Comparison of ENCODE assay signal across 37 cellular contexts in the genomic region with DNA sequence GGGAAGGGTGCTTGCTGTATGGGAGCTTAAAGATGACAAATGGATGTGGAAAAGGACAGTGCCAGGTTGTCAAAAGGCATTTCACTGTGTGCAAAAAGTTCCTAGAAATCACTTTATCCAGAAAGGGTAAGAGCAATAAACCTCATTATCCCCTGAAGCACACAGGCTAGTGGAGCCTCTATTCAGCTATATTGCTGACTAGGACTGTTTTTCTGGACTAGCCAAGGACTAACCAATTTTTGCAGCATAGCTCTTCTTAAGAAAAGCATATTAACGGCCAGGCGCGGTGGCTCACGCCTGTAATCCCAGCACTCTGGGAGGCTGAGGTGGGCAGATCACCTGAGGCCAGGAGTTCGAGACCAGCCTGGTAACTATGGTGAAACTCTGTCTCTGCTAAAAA.
"Had no signal": no experiment of that assay in that cellular context is flagged by ENCODE, and none has a peak within 500 bp of the region (broad histone marks: within the 10 kb centered on the region; RNA-seq: fewer than 3 reads in every experiment).

No MANE protein-coding gene starts in this region.

- H3K27me3 Mint-ChIP-seq: activated B cell treated with CpG ODN at 0.5 μM for 24 hours; activated CD4-positive, alpha-beta memory T cell treated with anti-CD3 and anti-CD28 coated beads for 36 hours; activated CD4-positive, alpha-beta T cell treated with anti-CD3 and anti-CD28 coated beads, Interleukin-2, amount 10 ng/mL, durations not matched to agents 24 days and 14 days; activated CD8-positive, alpha-beta T cell treated with anti-CD3 and anti-CD28 coated beads for 36 hours; activated naive CD8-positive, alpha-beta T cell treated with anti-CD3 and anti-CD28 coated beads for 36 hours; activated T-helper 17 cell treated with anti-CD3 and anti-CD28 coated beads, Interleukin-2, amount 50 U/mL, for 72 hours; central memory CD8-positive, alpha-beta T cell had no signal

- H3K4me3 ChIP-seq: adrenal gland, body of pancreas, breast epithelium had no signal

- ATAC-seq: activated CD8-positive, alpha-beta T cell treated with anti-CD3 and anti-CD28 coated beads for 36 hours; activated naive CD4-positive, alpha-beta T cell treated with anti-CD3 and anti-CD28 coated beads, Interleukin-2, amount 50 U/mL, for 72 hours; activated T-cell treated with anti-CD3 and anti-CD28 coated beads, Interleukin-2, amount 50 U/mL, for 4 hours; activated T-cell treated with anti-CD3 and anti-CD28 coated beads, Interleukin-2, amount 50 U/mL, for 72 hours; activated T-helper 17 cell treated with anti-CD3 and anti-CD28 coated beads, Interleukin-2, amount 50 U/mL, for 72 hours; body of pancreas had no signal

- H3K4me1 ChIP-seq: breast epithelium had no signal

- H3K27ac ChIP-seq: adrenal gland, body of pancreas, brain microvascular endothelial cell, breast epithelium, VCaP had no signal

- H3K36me3 ChIP-seq: breast epithelium had no signal

- H3K9me3 ChIP-seq: adrenal gland, body of pancreas, breast epithelium had no signal

- H3K27me3 ChIP-seq: adrenal gland, body of pancreas, brain microvascular endothelial cell, breast epithelium had no signal

- FAIRE-seq: astrocyte, TTC549 had no signal

- H3K4me1 Mint-ChIP-seq: central memory CD8-positive, alpha-beta T cell had no signal

- H3K4me3 Mint-ChIP-seq: activated B cell treated with CpG ODN at 0.5 μM for 24 hours; activated CD4-positive, alpha-beta memory T cell treated with anti-CD3 and anti-CD28 coated beads for 36 hours; activated CD4-positive, alpha-beta T cell treated with anti-CD3 and anti-CD28 coated beads, Interleukin-2, amount 10 ng/mL, durations not matched to agents 24 days and 14 days; activated CD8-positive, alpha-beta T cell treated with anti-CD3 and anti-CD28 coated beads for 36 hours; activated naive CD4-positive, alpha-beta T cell treated with anti-CD3 and anti-CD28 coated beads for 36 hours; activated naive CD8-positive, alpha-beta T cell treated with anti-CD3 and anti-CD28 coated beads for 36 hours; activated T-cell treated with anti-CD3 and anti-CD28 coated beads, Interleukin-2, amount 50 U/mL, for 4 hours; activated T-cell treated with anti-CD3 and anti-CD28 coated beads, Interleukin-2, amount 50 U/mL, for 72 hours; activated T-helper 1 cell treated with anti-CD3 and anti-CD28 coated beads, Interleukin-12 subunit alpha, Interleukin-12 subunit beta, Interleukin-2, Interleukin-4 antibody, amounts not matched to agents 30 ng/mL and 10 ng/mL and 1 ng/mL, durations not matched to agents 14 hours and 24 hours and 36 hours; activated T-helper 17 cell treated with anti-CD3 and anti-CD28 coated beads, Interleukin-2, amount 50 U/mL, for 72 hours; central memory CD8-positive, alpha-beta T cell; T-helper 2 cell treated with Interferon-gamma antibody and Interleukin-4, amounts not matched to agents 5 μg/mL and 100 μg/mL, for 36 hours had no signal

- H3K27ac Mint-ChIP-seq: activated B cell treated with CpG ODN at 0.5 μM for 24 hours; activated CD4-positive, alpha-beta memory T cell treated with anti-CD3 and anti-CD28 coated beads for 36 hours; activated CD4-positive, alpha-beta T cell treated with anti-CD3 and anti-CD28 coated beads, Interleukin-2, amount 10 ng/mL, durations not matched to agents 24 days and 14 days; activated CD8-positive, alpha-beta T cell treated with anti-CD3 and anti-CD28 coated beads for 36 hours; activated naive CD4-positive, alpha-beta T cell treated with anti-CD3 and anti-CD28 coated beads for 36 hours; activated naive CD8-positive, alpha-beta T cell treated with anti-CD3 and anti-CD28 coated beads for 36 hours; activated T-cell treated with anti-CD3 and anti-CD28 coated beads, Interleukin-2, amount 50 U/mL, for 72 hours; activated T-helper 1 cell treated with anti-CD3 and anti-CD28 coated beads, Interleukin-12 subunit alpha, Interleukin-12 subunit beta, Interleukin-2, Interleukin-4 antibody, amounts not matched to agents 30 ng/mL and 10 ng/mL and 1 ng/mL, durations not matched to agents 14 hours and 24 hours and 36 hours; activated T-helper 17 cell treated with anti-CD3 and anti-CD28 coated beads, Interleukin-2, amount 50 U/mL, for 72 hours; T-helper 2 cell treated with Interferon-gamma antibody and Interleukin-4, amounts not matched to agents 5 μg/mL and 100 μg/mL, for 36 hours had no signal

- H3K9me3 Mint-ChIP-seq: activated B cell treated with CpG ODN at 0.5 μM for 24 hours; activated CD4-positive, alpha-beta memory T cell treated with anti-CD3 and anti-CD28 coated beads for 36 hours; activated CD4-positive, alpha-beta T cell treated with anti-CD3 and anti-CD28 coated beads, Interleukin-2, amount 10 ng/mL, durations not matched to agents 24 days and 14 days; activated CD8-positive, alpha-beta T cell treated with anti-CD3 and anti-CD28 coated beads for 36 hours; activated naive CD4-positive, alpha-beta T cell treated with anti-CD3 and anti-CD28 coated beads for 36 hours; activated naive CD4-positive, alpha-beta T cell treated with anti-CD3 and anti-CD28 coated beads, Interleukin-2, amount 50 U/mL, for 72 hours; activated naive CD8-positive, alpha-beta T cell treated with anti-CD3 and anti-CD28 coated beads for 36 hours; activated T-cell treated with anti-CD3 and anti-CD28 coated beads, Interleukin-2, amount 50 U/mL, for 4 hours; activated T-cell treated with anti-CD3 and anti-CD28 coated beads, Interleukin-2, amount 50 U/mL, for 72 hours; activated T-helper 1 cell treated with anti-CD3 and anti-CD28 coated beads, Interleukin-12 subunit alpha, Interleukin-12 subunit beta, Interleukin-2, Interleukin-4 antibody, amounts not matched to agents 30 ng/mL and 10 ng/mL and 1 ng/mL, durations not matched to agents 14 hours and 24 hours and 36 hours; activated T-helper 17 cell treated with anti-CD3 and anti-CD28 coated beads, Interleukin-2, amount 50 U/mL, for 72 hours; central memory CD8-positive, alpha-beta T cell; T-helper 2 cell treated with Interferon-gamma antibody and Interleukin-4, amounts not matched to agents 5 μg/mL and 100 μg/mL, for 36 hours had no signal

- DNase-seq: activated B cell treated with CpG ODN at 0.5 μM for 24 hours; activated CD4-positive, alpha-beta memory T cell treated with anti-CD3 and anti-CD28 coated beads for 36 hours; activated CD4-positive, alpha-beta T cell treated with anti-CD3 and anti-CD28 coated beads for 4 hours; activated CD4-positive, alpha-beta T cell treated with anti-CD3 and anti-CD28 coated beads, Interleukin-2, amount 10 ng/mL, durations not matched to agents 24 days and 14 days; activated CD4-positive, alpha-beta T cell treated with anti-CD3 and anti-CD28 coated beads, Interleukin-2, amount 50 U/mL, for 1 hour; activated CD4-positive, alpha-beta T cell treated with anti-CD3 and anti-CD28 coated beads, Interleukin-2, amount 50 U/mL, for 4 hours; activated CD4-positive, CD25-positive, alpha-beta regulatory T cell treated with anti-CD3 and anti-CD28 coated beads, Interleukin-2, amount 50 U/mL, for 72 hours; activated CD8-positive, alpha-beta memory T cell treated with anti-CD3 and anti-CD28 coated beads, Interleukin-2, amount 50 U/mL, for 4 hours; activated CD8-positive, alpha-beta T cell treated with anti-CD3 and anti-CD28 coated beads for 36 hours; activated effector memory CD4-positive, alpha-beta T cell treated with anti-CD3 and anti-CD28 coated beads, Interleukin-2, amount 50 U/mL, for 16 hours; activated gamma-delta T cell treated with Interleukin-2 at 50 U/mL for 16 hours; activated naive CD4-positive, alpha-beta T cell; activated naive CD4-positive, alpha-beta T cell treated with anti-CD3 and anti-CD28 coated beads for 36 hours; activated naive CD4-positive, alpha-beta T cell treated with anti-CD3 and anti-CD28 coated beads, Interleukin-2, amount 50 U/mL, for 16 hours; activated naive CD8-positive, alpha-beta T cell treated with anti-CD3 and anti-CD28 coated beads for 36 hours; activated T-cell treated with anti-CD3 and anti-CD28 coated beads for 4 hours; activated T-cell treated with anti-CD3 and anti-CD28 coated beads, Interleukin-2, amount 50 U/mL, for 1 hour; activated T-cell treated with anti-CD3 and anti-CD28 coated beads, Interleukin-2, amount 50 U/mL, for 4 hours; activated T-cell treated with anti-CD3 and anti-CD28 coated beads, Interleukin-2, amount 50 U/mL, for 72 hours; adrenal gland; amniotic stem cell; aorta; body of pancreas; brain microvascular endothelial cell; caudate nucleus; cerebellar nuclear complex; T-helper 2 cell; T-helper 9 cell had no signal
